ENCODE assay signal across 1 cellular context in genomic region chr7:131109757-131110293, GRCh38.
TF ChIP-seq lines count a peak whose summit lies in the region.

No MANE protein-coding gene starts in this region.

TF ChIP-seq in HEK293, 187 proteins besides CTCF, POLR2A, EP300 and RAD21 (continued from another document):
- TF ChIP-seq ZNF239 (tag by site-specific recombination; IDR thresholded peaks at IDR 0.05) (no peak), ZNF10 (tag by site-specific recombination; IDR thresholded peaks at IDR 0.05) (no peak), ZNF366 (tag by site-specific recombination; conservative IDR thresholded peaks at IDR 0.05) (peak; percentile 38; the same call in 1 of the 2 replicates), KLF9 (tag by site-specific recombination; IDR thresholded peaks at IDR 0.05; ENCODE audit: low read depth) (peak; percentile 62), ZBTB11 (tag by site-specific recombination; conservative IDR thresholded peaks at IDR 0.05; ENCODE audit: low read depth) (peak; percentile 30; the same call in 1 of the 2 replicates), ZNF26 (tag by site-specific recombination; IDR thresholded peaks at IDR 0.05) (no peak), BCL11A (tag by site-specific recombination; IDR thresholded peaks at IDR 0.05; ENCODE audit: low read depth) (peak; percentile 16; the same call in 1 of the 2 replicates), ZNF121 (tag by site-specific recombination; IDR thresholded peaks at IDR 0.05) (no peak), ZFP3 (tag by site-specific recombination; IDR thresholded peaks at IDR 0.05; ENCODE audit: low read depth) (no peak), ZNF138 (tag by site-specific recombination; IDR thresholded peaks at IDR 0.05; ENCODE audit: borderline replicate concordance) (no peak), ZBTB44 (tag by site-specific recombination; IDR thresholded peaks at IDR 0.05) (peak; percentile 99), ZNF768 (tag by site-specific recombination; IDR thresholded peaks at IDR 0.05) (no peak), SP7 (tag by site-specific recombination; IDR thresholded peaks at IDR 0.05) (peak; percentile 66; the same call in 1 of the 2 replicates), ZNF24 (tag by site-specific recombination; IDR thresholded peaks at IDR 0.05) (no peak), ZNF18 (tag by site-specific recombination; IDR thresholded peaks at IDR 0.05) (no peak), YY1 (tag by site-specific recombination; IDR thresholded peaks at IDR 0.05) (no peak), KLF17 (tag by site-specific recombination; IDR thresholded peaks at IDR 0.05) (peak; percentile 75; the same call in 1 of the 2 replicates), PRDM2 (tag by site-specific recombination; IDR thresholded peaks at IDR 0.05; ENCODE audit: borderline replicate concordance) (no peak), ZEB2 (tag by site-specific recombination; IDR thresholded peaks at IDR 0.05) (peak; percentile 75), ZFHX2 (tag by site-specific recombination; conservative IDR thresholded peaks at IDR 0.05) (peak; percentile 70), ZNF311 (tag by site-specific recombination; IDR thresholded peaks at IDR 0.05; ENCODE audit: borderline replicate concordance) (no peak), ZNF280C (tag by site-specific recombination; IDR thresholded peaks at IDR 0.05) (no peak), PATZ1 (tag by site-specific recombination; IDR thresholded peaks at IDR 0.05) (peak; percentile 74), ZNF2 (tag by site-specific recombination; IDR thresholded peaks at IDR 0.05) (peak; percentile 74; the same call in 1 of the 2 replicates), ZNF221 (tag by site-specific recombination; IDR thresholded peaks at IDR 0.05; ENCODE audit: borderline replicate concordance) (no peak), HOXD13 (CRISPR knock-in tag; IDR thresholded peaks at IDR 0.05; ENCODE audit: borderline replicate concordance) (no peak), SETDB1 (IDR thresholded peaks at IDR 0.05; ENCODE audit: insufficient read length, low read length) (no peak), ZNF692 (tag by site-specific recombination; IDR thresholded peaks at IDR 0.05) (peak; percentile 61; the same call in 1 of the 2 replicates), ZNF501 (tag by site-specific recombination; IDR thresholded peaks at IDR 0.05) (peak; percentile 63; the same call in 1 of the 2 replicates)
